In genomic region chr1:32817815-32818786, GRCh38 we compare ENCODE assay signal across 8 cellular contexts. TPM values are rescaled to one million over a fixed set of nuclear protein-coding genes. Genes with fewer than 3 reads are reported as not detected.
DNase-seq lines count a peak whose midpoint lies in the region; ATAC-seq and TF ChIP-seq lines count a peak whose summit lies in the region.

No MANE protein-coding gene starts in this region.

- H3K9me3 ChIP-seq in Caco-2 (no peaks in the 10 kb centered on the region), upper lobe of right lung (no peaks in the 10 kb centered on the region)

- no peaks in the 10 kb centered on the region for H3K9me3 Mint-ChIP-seq in Caco-2 (ENCODE audit: unreplicated experiment)
- no peaks in the 10 kb centered on the region for H3K9me3 Mint-ChIP-seq in naive thymus-derived CD8-positive, alpha-beta T cell

- no peaks in the 10 kb centered on the region for H3K27me3 ChIP-seq in Caco-2 (replicated peaks; ENCODE audit: control insufficient read depth, insufficient read depth, low read length)
- H3K27me3 ChIP-seq in upper lobe of right lung = no peaks in the 10 kb centered on the region

- H3K4me3 Mint-ChIP-seq in Caco-2 (ENCODE audit: unreplicated experiment) = peak overlapping the region; percentile 95
- H3K4me3 Mint-ChIP-seq in naive thymus-derived CD8-positive, alpha-beta T cell = peak overlapping the region; percentile 93 to 98 (median 96)

- peak overlapping the region; percentile 93 for H3K27ac Mint-ChIP-seq in Caco-2 (ENCODE audit: unreplicated experiment)
- H3K27ac Mint-ChIP-seq in naive thymus-derived CD8-positive, alpha-beta T cell = peak overlapping the region; percentile 71 to 97 (median 92)

- intact Hi-C loops in Caco-2 (cut with micrococcal nuclease; ENCODE audit: unreplicated experiment) = no loop called here
- intact Hi-C loops in upper lobe of right lung (cut with DNase I) = no loop called here

- ATAC-seq in GM21529 (IDR thresholded peaks at IDR 0.05; ENCODE audit: unreplicated experiment) (peak; percentile 6), upper lobe of right lung (peak; percentile 53)
- peak in 1 of 2 donors; percentile 0 for ATAC-seq in naive thymus-derived CD8-positive, alpha-beta T cell

- no peaks in the 10 kb centered on the region for H3K27me3 Mint-ChIP-seq in Caco-2 (ENCODE audit: insufficient read depth, unreplicated experiment)
- H3K27me3 Mint-ChIP-seq in naive thymus-derived CD8-positive, alpha-beta T cell = no peaks in the 10 kb centered on the region

- H3K27ac ChIP-seq in upper lobe of right lung = peak overlapping the region; percentile 96

- BruUV-seq in Caco-2 (replicated peaks; lab: Mats Ljungman, UMichigan) = TSS peak; percentile 57

- no peak for TF ChIP-seq CTCF in Caco-2 (IDR thresholded peaks at IDR 0.05; ENCODE audit: insufficient read depth in 1 of 2, low read depth in 1 of 2, low read length in 1 of 2, severe bottlenecking in 1 of 2, unreplicated experiment in 1 of 2)
- TF ChIP-seq CTCF in foreskin fibroblast (IDR thresholded peaks at IDR 0.05; ENCODE audit: low read depth, low read length) = no peak
- no peak for TF ChIP-seq CTCF in upper lobe of right lung (IDR thresholded peaks at IDR 0.05)

- H3K4me3 ChIP-seq in Caco-2 (ENCODE audit: low read depth, low read length) = peak overlapping the region; percentile 86
- H3K4me3 ChIP-seq in foreskin fibroblast (ENCODE audit: low read depth in 1 of 2, low read length in 2 of 2) = peak overlapping the region; percentile 93 to 100
- peak overlapping the region; percentile 89 for H3K4me3 ChIP-seq in upper lobe of right lung

- H3K36me3 ChIP-seq in Caco-2 (ENCODE audit: control insufficient read depth, insufficient read depth, low read length) = no peaks in the 10 kb centered on the region
- peaks cover 6% of the 10 kb centered on the region for H3K36me3 ChIP-seq in upper lobe of right lung

- H3K36me3 Mint-ChIP-seq in Caco-2 (ENCODE audit: insufficient read depth, unreplicated experiment) = peaks cover 44% of the 10 kb centered on the region
- H3K36me3 Mint-ChIP-seq in naive thymus-derived CD8-positive, alpha-beta T cell = peaks cover 0 to 9% (median 0%) of the 10 kb centered on the region in 3 donors

- H3K4me1 ChIP-seq in Caco-2 = peaks cover 9% of the 10 kb centered on the region
- peaks cover 39% of the 10 kb centered on the region for H3K4me1 ChIP-seq in upper lobe of right lung

- DNase-seq in Caco-2 (peak; percentile 75 to 80), HuH-7.5 (ENCODE audit: low spot score) (peak; percentile 61), OCI-M2 (lab: John Stamatoyannopoulos, UW; ENCODE audit: unreplicated experiment) (peak; percentile 70), foreskin fibroblast (peak; percentile 43 to 74), upper lobe of right lung (peak; percentile 87)
- peak; percentile 76 for DNase-seq in activated effector memory CD4-positive, alpha-beta T cell treated with anti-CD3 and anti-CD28 coated beads, Interleukin-2, amount 50 U/mL, for 16 hours
- peak in 8 of 10 donors; percentile 13 to 62 (median 27) for DNase-seq in naive thymus-derived CD8-positive, alpha-beta T cell

- CTCF ChIA-PET in Caco-2 (lab: Charles Lee) = no interaction called here

- POLR2A ChIA-PET in Caco-2 (lab: Charles Lee) = interaction anchor here (0.7 kb wide), 1 partner anchor 342 kb away, joined by 3 read pairs; no protein-coding TSS in a partner anchor
- POLR2A ChIA-PET in naive thymus-derived CD8-positive, alpha-beta T cell (lab: Charles Lee) = interaction anchor here (0.5 to 2.3 kb wide), 7 partner anchors 9 to 805 kb away, joined by 3 to 11 read pairs (median 4); partner anchors contain the start of genes KHDRBS1, RBBP4 and ZBTB8OS

- peaks cover 19% of the 10 kb centered on the region for H3K4me1 Mint-ChIP-seq in Caco-2 (ENCODE audit: low read depth, unreplicated experiment)
- H3K4me1 Mint-ChIP-seq in naive thymus-derived CD8-positive, alpha-beta T cell = peaks cover 25 to 74% (median 58%) of the 10 kb centered on the region in 4 donors

RNA-seq across cellular contexts. Expression of gene S100PBP, which starts 0.6 kb away (rescaled TPM):
- total RNA-seq in Caco-2 (2022) (23.8 and 32.8 TPM in 2 replicates), upper lobe of right lung (34.9 TPM)
- total RNA-seq in naive thymus-derived CD8-positive, alpha-beta T cell = 10 to 100 TPM; 47.7 to 50.5 TPM
- polyA plus RNA-seq in naive thymus-derived CD8-positive, alpha-beta T cell = 1 to 10 TPM; 5.0 to 9.6 (median 6.4) TPM

RNA-seq across cellular contexts. Expression of gene YARS1, which starts 0.9 kb away (rescaled TPM):
- 177 and 184 TPM in 2 replicates for total RNA-seq in Caco-2 (2022)
- total RNA-seq in naive thymus-derived CD8-positive, alpha-beta T cell = 100 to 1,000 TPM; 181 to 184 TPM
- polyA plus RNA-seq in naive thymus-derived CD8-positive, alpha-beta T cell = 10 to 100 TPM; 45.0 to 60.2 (median 45.1) TPM
- total RNA-seq in upper lobe of right lung = 111 TPM

RNA-seq across cellular contexts. Expression of gene FNDC5, which starts 52.6 kb away (rescaled TPM):
- 0.67 and 1.1 TPM in 2 replicates for total RNA-seq in Caco-2 (2022)
- not detected for total RNA-seq in naive thymus-derived CD8-positive, alpha-beta T cell
- not detected for polyA plus RNA-seq in naive thymus-derived CD8-positive, alpha-beta T cell
- total RNA-seq in upper lobe of right lung = 1.5 TPM

Comparison
In these comparisons a context has a peak if more than half of its experiments do, and no peak if none do; other contexts are left out.
1. DNase-seq: peak in every context shown above with its lines; median percentile 87 in upper lobe of right lung; 78 in Caco-2; 76 in activated effector memory CD4-positive, alpha-beta T cell treated with anti-CD3 and anti-CD28 coated beads, Interleukin-2, amount 50 U/mL, for 16 hours; 70 in OCI-M2; 61 in HuH-7.5; 58 in foreskin fibroblast; 27 in naive thymus-derived CD8-positive, alpha-beta T cell.